ENCODE assay signal across 36 cellular contexts in the genomic region with DNA sequence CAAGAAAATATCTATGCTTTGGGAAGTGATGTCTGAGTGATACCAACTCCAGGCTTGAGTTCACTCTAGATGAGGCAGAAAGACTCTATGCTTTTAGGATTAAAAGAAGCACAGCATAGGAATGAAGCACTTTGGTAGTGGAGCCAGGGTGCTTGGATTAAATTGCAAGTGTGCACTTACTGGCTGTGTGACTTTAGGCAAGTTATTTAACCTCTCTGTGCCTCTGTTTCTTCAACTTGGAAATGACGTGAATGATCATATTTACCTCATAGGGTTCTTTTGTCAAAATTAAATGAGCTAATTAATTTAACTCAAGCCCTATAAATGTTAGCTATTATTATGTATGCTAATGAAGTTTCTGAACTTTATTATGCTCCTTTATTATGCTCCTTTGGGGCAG.
"Had no signal": no experiment of that assay in that cellular context is flagged by ENCODE, and none has a peak within 500 bp of the region (broad histone marks: within the 10 kb centered on the region; RNA-seq: fewer than 3 reads in every experiment).

No MANE protein-coding gene starts in this region.

- H3K36me3 ChIP-seq: MG63 had no signal

- H3K27me3 ChIP-seq: MG63 had no signal

- DNase-seq: Karpas-422, Kasumi-1, MG63, MM.1S, MV-4-11, NCI-H1048, NCI-H1092, NCI-H1092 treated with DMSO at 0.1 percent for 48 hours, NCI-H1105, NCI-H1105 treated with DMSO at 0.1 percent for 48 hours, NCI-H1417, NCI-H1417 treated with DMSO at 0.1 percent for 48 hours, NCI-H1436, NCI-H1436 treated with DMSO at 0.1 percent for 48 hours, NCI-H146, NCI-H1694, NCI-H1694 treated with DMSO at 0.1 percent for 48 hours, NCI-H187, NCI-H187 treated with DMSO at 0.1 percent for 48 hours, NCI-H1930, NCI-H2029, NCI-H2029 treated with DMSO at 0.1 percent for 48 hours, NCI-H2081, NCI-H2081 treated with DMSO at 0.1 percent for 48 hours, NCI-H2107, NCI-H2171, NCI-H2171 treated with DMSO at 0.1 percent for 48 hours, NCI-H2227 treated with DMSO at 0.1 percent for 48 hours, NCI-H226, NCI-H345, NCI-H446, NCI-H446 treated with DMSO at 0.1 percent for 48 hours, NCI-H510A, NCI-H510A treated with DMSO at 0.1 percent for 48 hours, NCI-H524, NCI-H524 treated with DMSO at 0.1 percent for 48 hours had no signal

- H3K9me3 ChIP-seq: MG63 had no signal

- H3K4me3 ChIP-seq: MG63 had no signal
